7 cellular contexts compared by ENCODE assay signal in the genomic region with DNA sequence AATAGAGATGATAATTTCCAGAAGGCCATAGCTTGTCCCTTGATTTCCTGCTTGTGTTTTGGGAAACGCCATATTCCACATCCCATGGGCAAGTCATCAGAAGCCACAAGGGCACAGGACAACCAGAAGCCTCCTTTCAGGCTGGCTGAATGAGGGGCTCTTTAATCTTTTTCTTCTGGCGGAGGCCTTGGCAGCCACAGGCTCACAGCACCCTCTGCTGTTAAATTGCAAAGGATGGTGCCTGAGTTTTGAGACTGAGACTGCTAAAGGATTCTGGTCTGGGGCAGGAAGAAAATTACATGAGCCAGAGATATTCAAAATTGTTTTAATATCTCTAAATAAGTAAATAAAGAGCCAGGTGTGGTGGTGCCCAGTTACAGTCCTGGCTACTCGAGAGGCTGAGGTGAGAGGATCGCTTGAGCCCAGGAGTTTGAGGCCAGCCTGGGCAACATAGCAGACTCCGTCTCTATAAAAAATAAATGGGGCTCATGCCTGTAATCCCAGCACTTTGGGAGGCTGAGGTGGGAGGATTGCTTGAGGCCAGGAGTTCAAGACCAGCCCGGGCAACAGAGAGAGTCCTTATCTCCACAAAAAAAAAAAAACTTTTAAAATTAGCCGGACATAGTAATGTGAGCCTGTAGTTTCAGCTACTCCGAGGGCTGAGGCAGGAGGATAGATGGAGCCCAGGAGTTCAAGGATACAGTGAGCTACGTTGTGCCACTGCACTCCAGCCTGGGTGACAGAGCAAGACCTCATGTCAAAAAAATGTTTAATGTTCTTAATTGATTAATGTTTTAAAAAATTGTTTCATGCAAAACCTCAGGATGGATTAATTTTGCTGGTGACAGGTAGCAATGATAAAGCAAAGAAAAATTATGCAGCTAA.
A peak's percentile ranks its signal among the peaks of the same experiment; 100 is the strongest.
DNase-seq lines count a peak whose midpoint lies in the region; ATAC-seq and TF ChIP-seq lines count a peak whose summit lies in the region.

No MANE protein-coding gene starts in this region.

- no peak overlapping the region for H3K4me3 Mint-ChIP-seq in stimulated activated naive CD8-positive, alpha-beta T cell treated with anti-CD3 and anti-CD28 coated beads, Interleukin-15, amount 100 ng/mL, for 72 hours

- H3K4me1 Mint-ChIP-seq in stimulated activated naive CD8-positive, alpha-beta T cell treated with anti-CD3 and anti-CD28 coated beads, Interleukin-15, amount 100 ng/mL, for 72 hours = no peaks in the 10 kb centered on the region

- H3K27me3 Mint-ChIP-seq in stimulated activated naive CD8-positive, alpha-beta T cell treated with anti-CD3 and anti-CD28 coated beads, Interleukin-15, amount 100 ng/mL, for 72 hours = peaks cover 36% of the 10 kb centered on the region

- peak; percentile 80 for ATAC-seq in stimulated activated naive CD8-positive, alpha-beta T cell treated with anti-CD3 and anti-CD28 coated beads, Interleukin-15, amount 100 ng/mL, for 72 hours
- no peak for ATAC-seq in HG03175 (IDR thresholded peaks at IDR 0.05; ENCODE audit: unreplicated experiment)

- DNase-seq in ELF-1 (ENCODE audit: low read depth, low spot score) = peak; percentile 79
- peak; percentile 57 for DNase-seq in RWPE1 (ENCODE audit: low spot score)
- DNase-seq in T47D (ENCODE audit: low read depth in 1 of 2, low spot score in 1 of 2) = peak; percentile 52 to 73
- DNase-seq in kidney glomerular epithelial cell (lab: John Stamatoyannopoulos, UW) = peak; percentile 30
- DNase-seq in stimulated activated naive CD8-positive, alpha-beta T cell treated with anti-CD3 and anti-CD28 coated beads, Interleukin-15, amount 100 ng/mL, for 72 hours = peak; percentile 37 to 43

- H3K27me3 ChIP-seq in KMS-11 (ENCODE audit: insufficient read depth, low read depth) = no peaks in the 10 kb centered on the region

- H2AFZ ChIP-seq in KMS-11 (ENCODE audit: low read depth) = no peak overlapping the region

- H3K4me1 ChIP-seq in KMS-11 (ENCODE audit: low read depth, poor library complexity, severe bottlenecking) = no peaks in the 10 kb centered on the region

- no peak overlapping the region for H3K9ac ChIP-seq in KMS-11

- H3K4me3 ChIP-seq in KMS-11 (IDR thresholded peaks at IDR 0.05; ENCODE audit: insufficient read depth, low read depth, low read length) = no peak overlapping the region

- CTCF ChIA-PET in RWPE1 (lab: Yijun Ruan, JAX) = interaction anchor here (0.6 to 3.3 kb wide), 8 partner anchors 32 to 451 kb away, joined by 3 to 12 read pairs (median 3); partner anchors contain the start of genes AOC2 and BECN1

- no peaks in the 10 kb centered on the region for H4K20me1 ChIP-seq in KMS-11 (ENCODE audit: insufficient read depth)

- H3K27ac Mint-ChIP-seq in stimulated activated naive CD8-positive, alpha-beta T cell treated with anti-CD3 and anti-CD28 coated beads, Interleukin-15, amount 100 ng/mL, for 72 hours = no peak overlapping the region

- POLR2A ChIA-PET in RWPE1 (lab: Yijun Ruan, JAX; ENCODE audit: low non-redundant PET) = interaction anchor here (0.6 kb wide), 2 partner anchors 216 to 834 kb away, joined by 3 read pairs; no protein-coding TSS in a partner anchor

- in situ Hi-C loops in T47D (cut with HindIII; ENCODE audit: low pct_unique_long_range_greater_than_20kb, low sequenced_read_pairs) = no loop called here

- no peak overlapping the region for H3K4me2 ChIP-seq in KMS-11

- H3K27ac ChIP-seq in KMS-11 (no peak overlapping the region), RWPE1 (no peak overlapping the region)

- H3K36me3 ChIP-seq in KMS-11 (ENCODE audit: insufficient read depth) = no peaks in the 10 kb centered on the region

- H3K79me2 ChIP-seq in KMS-11 (ENCODE audit: insufficient read depth, low read depth) = no peaks in the 10 kb centered on the region

- TF ChIP-seq CTCF in KMS-11 (conservative IDR thresholded peaks at IDR 0.05; ENCODE audit: low read depth, low read length) (peak; percentile 65), RWPE1 (conservative IDR thresholded peaks at IDR 0.05; ENCODE audit: low read depth) (peak; percentile 69)

- no peaks in the 10 kb centered on the region for H3K9me3 Mint-ChIP-seq in stimulated activated naive CD8-positive, alpha-beta T cell treated with anti-CD3 and anti-CD28 coated beads, Interleukin-15, amount 100 ng/mL, for 72 hours
